Comparison of ENCODE assay signal across 20 cellular contexts in genomic region chr21:32708069-32708468, GRCh38.
"Had no signal": no experiment of that assay in that cellular context is flagged by ENCODE, and none has a peak within 500 bp of the region (broad histone marks: within the 10 kb centered on the region; RNA-seq: fewer than 3 reads in every experiment).

No MANE protein-coding gene starts in this region.

- H3K27ac Mint-ChIP-seq: activated naive CD8-positive, alpha-beta T cell treated with anti-CD3 and anti-CD28 coated beads for 36 hours; memory B cell; naive B cell had no signal

- H3K36me3 ChIP-seq: esophagus muscularis mucosa, gastroesophageal sphincter, heart left ventricle, ovary, right lobe of liver, suprapubic skin had no signal

- H3K4me1 ChIP-seq: right lobe of liver, suprapubic skin had no signal

- DNase-seq: activated CD4-positive, alpha-beta T cell treated with anti-CD3 and anti-CD28 coated beads, Interleukin-2, amount 50 U/mL, for 1 hour; activated naive CD4-positive, alpha-beta T cell; activated naive CD8-positive, alpha-beta T cell treated with anti-CD3 and anti-CD28 coated beads for 36 hours; amniotic stem cell; caudate nucleus; heart left ventricle; immature natural killer cell; left ventricle myocardium superior; naive B cell; ovary; right lobe of liver; small intestine; stimulated activated CD4-positive, alpha-beta T cell treated with anti-CD3 and anti-CD28 coated beads, Interleukin-15, amount 100 ng/mL, for 24 hours; stimulated activated CD4-positive, alpha-beta T cell treated with anti-CD3 and anti-CD28 coated beads, Interleukin-2, amount 100 ng/mL, for 48 hours; stimulated activated naive CD8-positive, alpha-beta T cell treated with anti-CD3 and anti-CD28 coated beads, Interleukin-15, amount 100 ng/mL, for 72 hours; trophoblast cell had no signal

- H3K27me3 ChIP-seq: esophagus muscularis mucosa, gastroesophageal sphincter, heart left ventricle, ovary, right lobe of liver, suprapubic skin had no signal

- H3K4me3 ChIP-seq: esophagus muscularis mucosa, gastroesophageal sphincter, heart left ventricle, ovary, right lobe of liver, suprapubic skin had no signal

- H3K27me3 Mint-ChIP-seq: activated naive CD8-positive, alpha-beta T cell treated with anti-CD3 and anti-CD28 coated beads for 36 hours; stimulated activated naive CD8-positive, alpha-beta T cell treated with anti-CD3 and anti-CD28 coated beads, Interleukin-15, amount 100 ng/mL, for 72 hours had no signal

- H3K4me3 Mint-ChIP-seq: activated naive CD8-positive, alpha-beta T cell treated with anti-CD3 and anti-CD28 coated beads for 36 hours; immature natural killer cell; memory B cell; stimulated activated naive CD8-positive, alpha-beta T cell treated with anti-CD3 and anti-CD28 coated beads, Interleukin-15, amount 100 ng/mL, for 72 hours had no signal

- ATAC-seq: gastroesophageal sphincter; heart left ventricle; left ventricle myocardium superior; stimulated activated naive CD8-positive, alpha-beta T cell treated with anti-CD3 and anti-CD28 coated beads, Interleukin-15, amount 100 ng/mL, for 72 hours had no signal

- H3K9me3 Mint-ChIP-seq: activated naive CD8-positive, alpha-beta T cell treated with anti-CD3 and anti-CD28 coated beads for 36 hours; immature natural killer cell; memory B cell; stimulated activated naive CD8-positive, alpha-beta T cell treated with anti-CD3 and anti-CD28 coated beads, Interleukin-15, amount 100 ng/mL, for 72 hours had no signal

- H3K9me3 ChIP-seq: esophagus muscularis mucosa, gastroesophageal sphincter, heart left ventricle, ovary, right lobe of liver, suprapubic skin had no signal

- H3K27ac ChIP-seq: esophagus muscularis mucosa, gastroesophageal sphincter, heart left ventricle, ovary, right lobe of liver, suprapubic skin had no signal

- H3K36me3 Mint-ChIP-seq: activated naive CD8-positive, alpha-beta T cell treated with anti-CD3 and anti-CD28 coated beads for 36 hours had no signal
